9 cellular contexts compared by ENCODE assay signal in the genomic region with DNA sequence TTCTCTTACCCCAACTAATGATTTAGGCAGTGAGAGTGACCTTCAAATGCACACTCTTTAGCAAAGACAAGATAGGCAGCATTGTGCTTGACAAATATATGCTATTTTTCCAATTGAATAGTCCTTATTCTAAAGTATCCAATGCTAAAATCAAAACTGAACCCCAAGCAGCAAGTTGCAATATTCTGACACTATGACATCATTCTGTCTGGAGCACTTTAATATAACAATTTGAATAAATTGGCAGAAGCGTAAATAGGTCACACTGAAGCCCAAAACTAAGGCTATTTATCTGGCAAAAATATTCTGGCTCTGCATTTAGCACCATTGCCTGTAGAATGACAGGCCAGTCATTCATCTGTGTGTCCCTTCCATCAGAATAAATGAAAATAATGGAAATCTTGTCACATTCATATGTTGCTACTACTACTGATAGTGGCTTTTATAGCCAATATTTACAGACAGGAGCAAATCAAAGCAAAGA. TPM values are rescaled to one million over a fixed set of nuclear protein-coding genes. Genes with fewer than 3 reads are reported as not detected.
A peak's percentile ranks its signal among the peaks of the same experiment; 100 is the strongest.
DNase-seq lines count a peak whose midpoint lies in the region; ATAC-seq and TF ChIP-seq lines count a peak whose summit lies in the region.
"Had no signal": no experiment of that assay in that cellular context is flagged by ENCODE, and none has a peak within 500 bp of the region (broad histone marks: within the 10 kb centered on the region; RNA-seq: fewer than 3 reads in every experiment).

No MANE protein-coding gene starts in this region.

- ATAC-seq in activated naive CD8-positive, alpha-beta T cell treated with anti-CD3 and anti-CD28 coated beads, Interleukin-2, amount 50 U/mL, for 24 hours = no peak
- ATAC-seq in sciatic nerve = no peak

- H3K9me3 ChIP-seq in tibial artery (no peaks in the 10 kb centered on the region), Caco-2 (no peaks in the 10 kb centered on the region)

- intact Hi-C loops in activated naive CD4-positive, alpha-beta T cell treated with anti-CD3 and anti-CD28 coated beads for 36 hours (cut with micrococcal nuclease) = loop anchor here (1.0 to 2.0 kb wide), 7 partner anchors 36 to 559 kb away; no protein-coding TSS in a partner anchor
- intact Hi-C loops in tibial artery (cut with DNase I; ENCODE audit: low total_unique reads) = loop anchor here (5.0 to 10.0 kb wide), 2 partner anchors 41 to 131 kb away; no protein-coding TSS in a partner anchor
- intact Hi-C loops in sciatic nerve (cut with DNase I) = no loop called here
- intact Hi-C loops in Caco-2 (cut with micrococcal nuclease; ENCODE audit: unreplicated experiment) = loop anchor here (5.0 to 10.0 kb wide), 2 partner anchors 179 to 259 kb away; no protein-coding TSS in a partner anchor

- H3K4me3 Mint-ChIP-seq in activated naive CD4-positive, alpha-beta T cell treated with anti-CD3 and anti-CD28 coated beads for 36 hours = peak overlapping the region; percentile 94
- H3K4me3 Mint-ChIP-seq in activated naive CD8-positive, alpha-beta T cell treated with anti-CD3 and anti-CD28 coated beads, Interleukin-2, amount 50 U/mL, for 24 hours = no peak overlapping the region
- H3K4me3 Mint-ChIP-seq in Caco-2 (ENCODE audit: unreplicated experiment) = no peak overlapping the region

- H3K4me1 Mint-ChIP-seq in activated naive CD4-positive, alpha-beta T cell treated with anti-CD3 and anti-CD28 coated beads for 36 hours (ENCODE audit: low read depth) = peaks cover 31% of the 10 kb centered on the region
- peaks cover 43% of the 10 kb centered on the region for H3K4me1 Mint-ChIP-seq in activated naive CD8-positive, alpha-beta T cell treated with anti-CD3 and anti-CD28 coated beads, Interleukin-2, amount 50 U/mL, for 24 hours
- no peaks in the 10 kb centered on the region for H3K4me1 Mint-ChIP-seq in Caco-2 (ENCODE audit: low read depth, unreplicated experiment)

- peaks cover 37% of the 10 kb centered on the region for H3K36me3 Mint-ChIP-seq in activated naive CD4-positive, alpha-beta T cell treated with anti-CD3 and anti-CD28 coated beads for 36 hours (ENCODE audit: low read depth)
- peaks cover 43% of the 10 kb centered on the region for H3K36me3 Mint-ChIP-seq in activated naive CD8-positive, alpha-beta T cell treated with anti-CD3 and anti-CD28 coated beads, Interleukin-2, amount 50 U/mL, for 24 hours (ENCODE audit: low read depth)
- peaks cover 16% of the 10 kb centered on the region for H3K36me3 Mint-ChIP-seq in Caco-2 (ENCODE audit: insufficient read depth, unreplicated experiment)

- no peak for DNase-seq in activated naive CD4-positive, alpha-beta T cell treated with anti-CD3 and anti-CD28 coated beads for 36 hours
- no peak for DNase-seq in activated naive CD4-positive, alpha-beta T cell treated with anti-CD3 and anti-CD28 coated beads, Interleukin-2, amount 50 U/mL, for 16 hours
- DNase-seq in activated naive CD8-positive, alpha-beta T cell treated with anti-CD3 and anti-CD28 coated beads, Interleukin-2, amount 50 U/mL, for 24 hours = no peak
- no peak for DNase-seq in kidney epithelial cell (ENCODE audit: low read depth)
- no peak for DNase-seq in tibial artery
- DNase-seq in SK-N-DZ (ENCODE audit: low spot score) = no peak
- DNase-seq in sciatic nerve (ENCODE audit: low spot score) = no peak
- DNase-seq in Caco-2 = no peak
- DNase-seq: NCI-H1436 had no signal

- H3K27ac Mint-ChIP-seq in activated naive CD4-positive, alpha-beta T cell treated with anti-CD3 and anti-CD28 coated beads for 36 hours = peak overlapping the region; percentile 93
- H3K27ac Mint-ChIP-seq in activated naive CD8-positive, alpha-beta T cell treated with anti-CD3 and anti-CD28 coated beads, Interleukin-2, amount 50 U/mL, for 24 hours = peak overlapping the region; percentile 98
- no peak overlapping the region for H3K27ac Mint-ChIP-seq in Caco-2 (ENCODE audit: unreplicated experiment)

- H3K4me1 ChIP-seq in tibial artery = peaks cover 0 to 76% (median 24%) of the 10 kb centered on the region in 4 donors
- H3K4me1 ChIP-seq in Caco-2 = peaks cover 18% of the 10 kb centered on the region

- CTCF ChIA-PET in activated naive CD4-positive, alpha-beta T cell treated with anti-CD3 and anti-CD28 coated beads for 36 hours (lab: Charles Lee) = no interaction called here
- CTCF ChIA-PET in Caco-2 (lab: Charles Lee) = no interaction called here

- H3K27me3 Mint-ChIP-seq in activated naive CD4-positive, alpha-beta T cell treated with anti-CD3 and anti-CD28 coated beads for 36 hours (ENCODE audit: low read depth) = no peaks in the 10 kb centered on the region
- no peaks in the 10 kb centered on the region for H3K27me3 Mint-ChIP-seq in activated naive CD8-positive, alpha-beta T cell treated with anti-CD3 and anti-CD28 coated beads, Interleukin-2, amount 50 U/mL, for 24 hours
- H3K27me3 Mint-ChIP-seq in Caco-2 (ENCODE audit: insufficient read depth, unreplicated experiment) = no peaks in the 10 kb centered on the region

- no TSS peak for BruUV-seq in Caco-2 (replicated peaks; lab: Mats Ljungman, UMichigan)

- POLR2A ChIA-PET in Caco-2 (lab: Charles Lee) = no interaction called here

- H3K36me3 ChIP-seq in kidney epithelial cell (ENCODE audit: control insufficient read depth, insufficient read depth, low read length) = no peaks in the 10 kb centered on the region
- peaks cover 0 to 6% (median 0%) of the 10 kb centered on the region in 3 donors for H3K36me3 ChIP-seq in tibial artery
- H3K36me3 ChIP-seq in Caco-2 (ENCODE audit: control insufficient read depth, insufficient read depth, low read length) = no peaks in the 10 kb centered on the region; the same call in 1 of the 2 replicates

- H3K9me3 Mint-ChIP-seq in activated naive CD4-positive, alpha-beta T cell treated with anti-CD3 and anti-CD28 coated beads for 36 hours = no peaks in the 10 kb centered on the region
- no peaks in the 10 kb centered on the region for H3K9me3 Mint-ChIP-seq in activated naive CD8-positive, alpha-beta T cell treated with anti-CD3 and anti-CD28 coated beads, Interleukin-2, amount 50 U/mL, for 24 hours
- no peaks in the 10 kb centered on the region for H3K9me3 Mint-ChIP-seq in Caco-2 (ENCODE audit: unreplicated experiment)

- peak overlapping the region; percentile 99 for H3K4me3 ChIP-seq in kidney epithelial cell (ENCODE audit: low read depth, low read length)
- H3K4me3 ChIP-seq in tibial artery = peak overlapping the region; percentile 80 to 88
- no peak overlapping the region for H3K4me3 ChIP-seq in Caco-2 (ENCODE audit: low read depth, low read length)

- H3K27me3 ChIP-seq in kidney epithelial cell (ENCODE audit: control insufficient read depth, insufficient read depth, low read length) (no peaks in the 10 kb centered on the region), tibial artery (no peaks in the 10 kb centered on the region), Caco-2 (replicated peaks; ENCODE audit: control insufficient read depth, insufficient read depth, low read length) (no peaks in the 10 kb centered on the region)

- TF ChIP-seq CTCF in kidney epithelial cell (IDR thresholded peaks at IDR 0.05; ENCODE audit: insufficient read depth, low read length, poor library complexity, severe bottlenecking) (no peak), tibial artery (IDR thresholded peaks at IDR 0.05) (no peak), Caco-2 (IDR thresholded peaks at IDR 0.05; ENCODE audit: insufficient read depth in 1 of 2, low read depth in 1 of 2, low read length in 1 of 2, severe bottlenecking in 1 of 2, unreplicated experiment in 1 of 2) (no peak)

- H3K27ac ChIP-seq in tibial artery = peak overlapping the region in 1 of 2 donors; percentile 96

RNA-seq across cellular contexts. Expression of a gene that starts 2.9 kb away (rescaled TPM):
- 10 to 100 TPM; 72.8 to 78.9 TPM for total RNA-seq in activated naive CD4-positive, alpha-beta T cell treated with anti-CD3 and anti-CD28 coated beads for 36 hours
- total RNA-seq in kidney epithelial cell = 15.1 and 27.2 TPM in 2 replicates
- polyA plus RNA-seq in SK-N-DZ (2014; cell fraction: cytosol; rRNA removed) = 6.8 and 16.0 TPM in 2 replicates
- 12.1 and 17.4 TPM in 2 replicates for polyA plus RNA-seq in SK-N-DZ (2014; cell fraction: nucleus; rRNA removed)
- 140 TPM for total RNA-seq in sciatic nerve
- total RNA-seq in Caco-2 (2022) = 29.6 and 34.3 TPM in 2 replicates
